ENCODE assay signal across 16 cellular contexts in genomic region chr2:121545257-121545656, GRCh38. TPM values are rescaled to one million over a fixed set of nuclear protein-coding genes. Genes with fewer than 3 reads are reported as not detected.
DNase-seq lines count a peak whose midpoint lies in the region; ATAC-seq and TF ChIP-seq lines count a peak whose summit lies in the region.
"Had no signal": no experiment of that assay in that cellular context is flagged by ENCODE, and none has a peak within 500 bp of the region (broad histone marks: within the 10 kb centered on the region; RNA-seq: fewer than 3 reads in every experiment).

No MANE protein-coding gene starts in this region.

- peak overlapping the region; percentile 58 for H3K27ac ChIP-seq in left ventricle myocardium inferior (replicated peaks)
- H3K27ac ChIP-seq: A549, C4-2B had no signal

- peaks cover 80% of the 10 kb centered on the region for H3K4me1 ChIP-seq in left ventricle myocardium inferior
- H3K4me1 ChIP-seq: A549, BE2C had no signal

- H3K4me1 Mint-ChIP-seq in T-helper 17 cell, result peaks cover 32% of the 10 kb centered on the region
- H3K4me1 Mint-ChIP-seq in progenitor cell of endocrine pancreas (ENCODE audit: low read depth), result no peaks in the 10 kb centered on the region
- H3K4me1 Mint-ChIP-seq in stimulated activated effector memory CD8-positive, alpha-beta T cell treated with anti-CD3 and anti-CD28 coated beads, Interleukin-12 subunit alpha, Interleukin-12 subunit beta, amount 100 ng/mL, for 72 hours, result peaks cover 33% of the 10 kb centered on the region

- ATAC-seq in T-helper 17 cell, result no peak
- no peak for ATAC-seq in stimulated activated effector memory CD8-positive, alpha-beta T cell treated with anti-CD3 and anti-CD28 coated beads, Interleukin-12 subunit alpha, Interleukin-12 subunit beta, amount 100 ng/mL, for 72 hours
- no peak for ATAC-seq in HG02763 (IDR thresholded peaks at IDR 0.05; ENCODE audit: unreplicated experiment)
- ATAC-seq: A549, GM12878, GM23338 had no signal

- H3K4me3 Mint-ChIP-seq in T-helper 17 cell (no peak overlapping the region), progenitor cell of endocrine pancreas (ENCODE audit: low read depth) (no peak overlapping the region)
- no peak overlapping the region for H3K4me3 Mint-ChIP-seq in stimulated activated effector memory CD8-positive, alpha-beta T cell treated with anti-CD3 and anti-CD28 coated beads, Interleukin-12 subunit alpha, Interleukin-12 subunit beta, amount 100 ng/mL, for 72 hours
- H3K4me3 Mint-ChIP-seq: CD4-positive, alpha-beta memory T cell; GM23338 had no signal

- no peaks in the 10 kb centered on the region for H3K36me3 ChIP-seq in left ventricle myocardium inferior
- H3K36me3 ChIP-seq: BE2C had no signal

- H3K27me3 ChIP-seq in left ventricle myocardium inferior (ENCODE audit: low read depth), result no peaks in the 10 kb centered on the region
- H3K27me3 ChIP-seq: BE2C had no signal

- peaks cover 2% of the 10 kb centered on the region for H3K36me3 Mint-ChIP-seq in T-helper 17 cell (ENCODE audit: low read depth)
- H3K36me3 Mint-ChIP-seq in progenitor cell of endocrine pancreas (ENCODE audit: insufficient read depth), result peaks cover 14% of the 10 kb centered on the region
- no peaks in the 10 kb centered on the region for H3K36me3 Mint-ChIP-seq in stimulated activated effector memory CD8-positive, alpha-beta T cell treated with anti-CD3 and anti-CD28 coated beads, Interleukin-12 subunit alpha, Interleukin-12 subunit beta, amount 100 ng/mL, for 72 hours

- no peak overlapping the region for H3K4me3 ChIP-seq in left ventricle myocardium inferior
- H3K4me3 ChIP-seq: A549, GM12878, GM23338 had no signal

- TF ChIP-seq CTCF in left ventricle myocardium inferior (IDR thresholded peaks at IDR 0.05; ENCODE audit: borderline replicate concordance), result no peak
- TF ChIP-seq CTCF in progenitor cell of endocrine pancreas (IDR thresholded peaks at IDR 0.05; ENCODE audit: unreplicated experiment), result no peak

- H3K27me3 Mint-ChIP-seq in T-helper 17 cell, result no peaks in the 10 kb centered on the region
- no peaks in the 10 kb centered on the region for H3K27me3 Mint-ChIP-seq in progenitor cell of endocrine pancreas
- H3K27me3 Mint-ChIP-seq: CD4-positive, alpha-beta memory T cell had no signal

- H3K27ac Mint-ChIP-seq in T-helper 17 cell (peak overlapping the region; percentile 24), progenitor cell of endocrine pancreas (peak overlapping the region; percentile 42)
- H3K27ac Mint-ChIP-seq in stimulated activated effector memory CD8-positive, alpha-beta T cell treated with anti-CD3 and anti-CD28 coated beads, Interleukin-12 subunit alpha, Interleukin-12 subunit beta, amount 100 ng/mL, for 72 hours, result peak overlapping the region; percentile 40
- H3K27ac Mint-ChIP-seq: GM23338 had no signal

- peaks cover 9% of the 10 kb centered on the region for H3K9me3 ChIP-seq in left ventricle myocardium inferior (replicated peaks)
- no peaks in the 10 kb centered on the region for H3K9me3 ChIP-seq in T-helper 17 cell (ENCODE audit: control insufficient read depth, low read length, poor library complexity, severe bottlenecking)
- H3K9me3 ChIP-seq: BE2C had no signal

- peaks cover 17% of the 10 kb centered on the region for H3K9me3 Mint-ChIP-seq in progenitor cell of endocrine pancreas (ENCODE audit: low read depth)
- no peaks in the 10 kb centered on the region for H3K9me3 Mint-ChIP-seq in stimulated activated effector memory CD8-positive, alpha-beta T cell treated with anti-CD3 and anti-CD28 coated beads, Interleukin-12 subunit alpha, Interleukin-12 subunit beta, amount 100 ng/mL, for 72 hours

- DNase-seq in left ventricle myocardium inferior (no peak), cardiac septum (ENCODE audit: low spot score) (no peak), T-helper 17 cell (no peak), progenitor cell of endocrine pancreas (ENCODE audit: low spot score, unreplicated experiment) (no peak)
- DNase-seq in stimulated activated effector memory CD8-positive, alpha-beta T cell treated with anti-CD3 and anti-CD28 coated beads, Interleukin-12 subunit alpha, Interleukin-12 subunit beta, amount 100 ng/mL, for 72 hours (ENCODE audit: low spot score in 2 of 2), result no peak
- DNase-seq: BE2C; CD4-positive, alpha-beta memory T cell; DMS79; H7 had no signal

- intact Hi-C loops in left ventricle myocardium inferior (cut with micrococcal nuclease) (no loop called here), cardiac septum (cut with DNase I) (no loop called here)

RNA-seq across cellular contexts. Expression of gene RNU4ATAC, which starts 14.6 kb away (rescaled TPM):
- 7.3 TPM for total RNA-seq in left ventricle myocardium inferior
- not detected for total RNA-seq in cardiac septum
- total RNA-seq in T-helper 17 cell, result not detected
- not detected in 2 replicates for total RNA-seq in progenitor cell of endocrine pancreas
- total RNA-seq: CD4-positive, alpha-beta memory T cell; G401; GM12878; GM23338; H7; HT-29 had no signal
